28 cellular contexts compared by ENCODE assay signal in genomic region chr7:109003742-109004141, GRCh38.
DNase-seq lines count a peak whose midpoint lies in the region; ATAC-seq, FAIRE-seq and TF ChIP-seq lines count a peak whose summit lies in the region.
"Had no signal": no experiment of that assay in that cellular context is flagged by ENCODE, and none has a peak within 500 bp of the region (broad histone marks: within the 10 kb centered on the region; RNA-seq: fewer than 3 reads in every experiment).

No MANE protein-coding gene starts in this region.

- TF ChIP-seq POLR2A in HepG2 (IDR thresholded peaks at IDR 0.05; ENCODE audit: insufficient read depth in 1 of 2, low read depth in 2 of 2, low read length in 2 of 2), result no peak

- no peaks in the 10 kb centered on the region for H3K36me3 Mint-ChIP-seq in MCF 10A (ENCODE audit: insufficient read depth, unreplicated experiment)
- H3K36me3 Mint-ChIP-seq: memory B cell had no signal

- H3K4me3 ChIP-seq in mammary epithelial cell (replicated peaks in 1 of 3; ENCODE audit: insufficient read depth in 1 of 3, low read depth in 2 of 3, low read length in 3 of 3) (no peak overlapping the region), cardiac fibroblast (replicated peaks in 1 of 2; ENCODE audit: low read depth in 2 of 2, low read length in 2 of 2) (no peak overlapping the region), HepG2 (replicated peaks in 1 of 3; ENCODE audit: insufficient read depth in 1 of 3, low read depth in 2 of 3, low read length in 3 of 3) (no peak overlapping the region)
- H3K4me3 ChIP-seq: A549, MG63 had no signal

- no peaks in the 10 kb centered on the region for H3K4me1 Mint-ChIP-seq in MCF 10A (ENCODE audit: insufficient read depth, unreplicated experiment)
- H3K4me1 Mint-ChIP-seq: activated naive CD8-positive, alpha-beta T cell treated with anti-CD3 and anti-CD28 coated beads, Interleukin-2, amount 50 U/mL, for 24 hours; memory B cell; nephron had no signal

- H4K20me1 ChIP-seq in mammary epithelial cell (ENCODE audit: insufficient read depth, low read length) (no peaks in the 10 kb centered on the region), HepG2 (ENCODE audit: insufficient read depth, low read length) (no peaks in the 10 kb centered on the region)

- DNase-seq in mammary epithelial cell (peak; percentile 0), MCF 10A (ENCODE audit: unreplicated experiment) (no peak), cardiac fibroblast (ENCODE audit: low read depth in 2 of 2) (peak; percentile 0 to 2), kidney tubule cell (ENCODE audit: low spot score) (peak; percentile 64), HepG2 (ENCODE audit: low spot score) (no peak), NCI-H1694 treated with DMSO at 0.1 percent for 48 hours (lab: John Stamatoyannopoulos, UW) (no peak)
- DNase-seq: activated CD8-positive, alpha-beta memory T cell treated with anti-CD3 and anti-CD28 coated beads, Interleukin-2, amount 50 U/mL, for 48 hours; activated effector memory CD4-positive, alpha-beta T cell treated with Interleukin-2 at 50 U/mL for 16 hours; activated naive CD8-positive, alpha-beta T cell treated with anti-CD3 and anti-CD28 coated beads, Interleukin-2, amount 50 U/mL, for 24 hours; DMS 273 treated with DMSO at 0.1 percent for 48 hours; H7; head of caudate nucleus; MG63; NCI-H2029 treated with DMSO at 0.1 percent for 48 hours; SHP77; small intestine; stimulated activated CD4-positive, alpha-beta T cell treated with anti-CD3 and anti-CD28 coated beads, Interleukin-4, amount 100 ng/mL, for 24 hours had no signal

- no peak overlapping the region for H3K27ac ChIP-seq in mammary epithelial cell (ENCODE audit: insufficient read depth, low read depth, low read length)
- H3K27ac ChIP-seq in HepG2 (ENCODE audit: extremely low read length, insufficient read depth, low read length), result no peak overlapping the region
- H3K27ac ChIP-seq: A549, C4-2B, VCaP had no signal

- BruUV-seq in mammary epithelial cell (replicated peaks; lab: Mats Ljungman, UMichigan) (no TSS peak), MCF 10A (replicated peaks; lab: Mats Ljungman, UMichigan) (no TSS peak), HepG2 (replicated peaks; lab: Mats Ljungman, UMichigan) (no TSS peak)

- no peak overlapping the region for H2AFZ ChIP-seq in mammary epithelial cell (ENCODE audit: low read depth, low read length)
- H2AFZ ChIP-seq in HepG2 (ENCODE audit: low read length), result no peak overlapping the region

- 100% methylated on average over 1 of the region's 1 CpG for WGBS in mammary epithelial cell (ENCODE audit: low coverage, missing lambda C conversion rate)
- 60% methylated on average over 1 of the region's 1 CpG for WGBS in HepG2 (ENCODE audit: low lambda C conversion rate)

- H3K27me3 ChIP-seq in mammary epithelial cell (ENCODE audit: insufficient read depth, low read length) (no peaks in the 10 kb centered on the region), HepG2 (ENCODE audit: control insufficient read depth in 1 of 2, insufficient read depth in 2 of 2, low read length in 2 of 2) (no peaks in the 10 kb centered on the region)
- H3K27me3 ChIP-seq: MG63 had no signal

- FAIRE-seq in HepG2 (lab: Jason Lieb, UNC), result no peak
- FAIRE-seq: A549, GM12891, small intestine had no signal

- H3K4me3 Mint-ChIP-seq in MCF 10A (ENCODE audit: unreplicated experiment), result no peak overlapping the region
- H3K4me3 Mint-ChIP-seq: activated naive CD8-positive, alpha-beta T cell treated with anti-CD3 and anti-CD28 coated beads, Interleukin-2, amount 50 U/mL, for 24 hours; memory B cell; nephron; T-helper 1 cell treated with Interleukin-12 subunit alpha and Interleukin-12 subunit beta and Interleukin-4 antibody, amounts not matched to agents 30 μg/mL and 1 μg/mL, for 36 hours had no signal

- dilution Hi-C loops in mammary epithelial cell (cut with HindIII; ENCODE audit: low sequenced_read_pairs), result no loop called here

- POLR2A ChIA-PET in MCF 10A (lab: Yijun Ruan, JAX), result no interaction called here
- POLR2A ChIA-PET in HepG2 (lab: Yijun Ruan, JAX), result no interaction called here

- in situ Hi-C loops in mammary epithelial cell (cut with MboI; ENCODE audit: low sequenced_read_pairs in 2 of 2) (no loop called here), HepG2 (cut with HindIII; ENCODE audit: extremely low pct_ligation_motif_present, low pct_unique_long_range_greater_than_20kb) (no loop called here)

- H3K4me2 ChIP-seq in mammary epithelial cell (ENCODE audit: insufficient read depth, low read depth, low read length) (no peak overlapping the region), HepG2 (ENCODE audit: low read depth, low read length) (no peak overlapping the region)
- H3K4me2 ChIP-seq: A549 had no signal

- H3K27ac Mint-ChIP-seq in MCF 10A (ENCODE audit: low read depth, unreplicated experiment), result no peak overlapping the region
- H3K27ac Mint-ChIP-seq: activated naive CD8-positive, alpha-beta T cell treated with anti-CD3 and anti-CD28 coated beads, Interleukin-2, amount 50 U/mL, for 24 hours; memory B cell; nephron; progenitor cell of endocrine pancreas; T-helper 1 cell treated with Interleukin-12 subunit alpha and Interleukin-12 subunit beta and Interleukin-4 antibody, amounts not matched to agents 30 μg/mL and 1 μg/mL, for 36 hours had no signal

- H3K9ac ChIP-seq in mammary epithelial cell (ENCODE audit: insufficient read depth, low read length) (no peak overlapping the region), HepG2 (ENCODE audit: insufficient read depth, low read depth, low read length) (no peak overlapping the region)

- CTCF ChIA-PET in mammary epithelial cell (lab: Charles Lee; ENCODE audit: low non-redundant PET) (no interaction called here), MCF 10A (lab: Yijun Ruan, JAX) (no interaction called here), HepG2 (lab: Yijun Ruan, JAX; ENCODE audit: low intra/inter-chr PET ratio, low total read pairs) (no interaction called here)

- H3K27me3 Mint-ChIP-seq in MCF 10A (ENCODE audit: insufficient read depth, unreplicated experiment), result peaks cover 74% of the 10 kb centered on the region
- H3K27me3 Mint-ChIP-seq: activated naive CD8-positive, alpha-beta T cell treated with anti-CD3 and anti-CD28 coated beads, Interleukin-2, amount 50 U/mL, for 24 hours; memory B cell had no signal

- ATAC-seq in HG03135 (IDR thresholded peaks at IDR 0.05; ENCODE audit: unreplicated experiment), result no peak
- ATAC-seq in HG02840 (IDR thresholded peaks at IDR 0.05; ENCODE audit: low FRiP score, unreplicated experiment), result no peak
- no peak for ATAC-seq in HepG2
- ATAC-seq: A549; activated naive CD8-positive, alpha-beta T cell treated with anti-CD3 and anti-CD28 coated beads, Interleukin-2, amount 50 U/mL, for 24 hours; esophagus mucosa had no signal

- no peaks in the 10 kb centered on the region for H3K9me3 Mint-ChIP-seq in MCF 10A (ENCODE audit: unreplicated experiment)
- H3K9me3 Mint-ChIP-seq: nephron; T-helper 1 cell treated with Interleukin-12 subunit alpha and Interleukin-12 subunit beta and Interleukin-4 antibody, amounts not matched to agents 30 μg/mL and 1 μg/mL, for 36 hours had no signal

- TF ChIP-seq CTCF in mammary epithelial cell (conservative IDR thresholded peaks at IDR 0.05 in 1 of 2, IDR thresholded peaks at IDR 0.05 in 1 of 2; ENCODE audit: extremely low read depth in 1 of 2, insufficient read depth in 1 of 2, low read depth in 1 of 2, low read length in 2 of 2) (no peak), MCF 10A (IDR thresholded peaks at IDR 0.05; ENCODE audit: unreplicated experiment) (no peak), cardiac fibroblast (IDR thresholded peaks at IDR 0.05; ENCODE audit: low read depth, low read length) (no peak), HepG2 (CRISPR knock-in tag; IDR thresholded peaks at IDR 0.05) (no peak)

- TF ChIP-seq EP300 in HepG2 (IDR thresholded peaks at IDR 0.05; ENCODE audit: low read depth in 2 of 2, low read length in 2 of 2) (no peak), HepG2 (CRISPR knock-in tag; IDR thresholded peaks at IDR 0.05; ENCODE audit: borderline replicate concordance) (no peak)

- TF ChIP-seq RAD21 in HepG2 (CRISPR knock-in tag; IDR thresholded peaks at IDR 0.05), result no peak

- intact Hi-C loops in mammary epithelial cell (cut with micrococcal nuclease) (no loop called here), MCF 10A (cut with micrococcal nuclease) (no loop called here), HepG2 (cut with micrococcal nuclease; ENCODE audit: unreplicated experiment) (no loop called here)

- H3K36me3 ChIP-seq in mammary epithelial cell (ENCODE audit: insufficient read depth, low read length) (no peaks in the 10 kb centered on the region), HepG2 (replicated peaks in 1 of 2; ENCODE audit: control insufficient read depth in 1 of 2, insufficient read depth in 2 of 2, low read length in 2 of 2) (no peaks in the 10 kb centered on the region)
- H3K36me3 ChIP-seq: MG63 had no signal

- H3K79me2 ChIP-seq in mammary epithelial cell (ENCODE audit: insufficient read depth, low read length) (no peaks in the 10 kb centered on the region), HepG2 (ENCODE audit: insufficient read depth, low read length) (no peaks in the 10 kb centered on the region)

- H3K9me3 ChIP-seq in mammary epithelial cell (replicated peaks; ENCODE audit: insufficient read depth, low read length), result no peaks in the 10 kb centered on the region
- no peaks in the 10 kb centered on the region for H3K9me3 ChIP-seq in HepG2 (ENCODE audit: low read length)
- H3K9me3 ChIP-seq: A549, MG63 had no signal

- H3K4me1 ChIP-seq in mammary epithelial cell (ENCODE audit: insufficient read depth, low read length), result no peaks in the 10 kb centered on the region
- no peaks in the 10 kb centered on the region for H3K4me1 ChIP-seq in HepG2 (ENCODE audit: insufficient read depth, low read length)
- H3K4me1 ChIP-seq: A549 had no signal

TF ChIP-seq in HepG2, 621 proteins besides CTCF, POLR2A, EP300 and RAD21:
- TF ChIP-seq GPBP1L1 (CRISPR knock-in tag; IDR thresholded peaks at IDR 0.05) (no peak), CC2D1A (CRISPR knock-in tag; IDR thresholded peaks at IDR 0.05) (no peak), GFI1 (CRISPR knock-in tag; IDR thresholded peaks at IDR 0.05; ENCODE audit: borderline replicate concordance) (no peak), ZSCAN20 (CRISPR knock-in tag; IDR thresholded peaks at IDR 0.05; ENCODE audit: borderline replicate concordance) (no peak)
TF ChIP-seq in HepG2: peak in this region for 0.

Comparison
In these comparisons a context has a peak if more than half of its experiments do, and no peak if none do; other contexts are left out.
1. DNase-seq: peak in mammary epithelial cell (single experiment), cardiac fibroblast (2 of 2) and kidney tubule cell (single experiment); none in MCF 10A (single experiment), HepG2 (single experiment) and NCI-H1694 treated with DMSO at 0.1 percent for 48 hours (single experiment).